Comparison of ENCODE assay signal across 9 cellular contexts in the genomic region with DNA sequence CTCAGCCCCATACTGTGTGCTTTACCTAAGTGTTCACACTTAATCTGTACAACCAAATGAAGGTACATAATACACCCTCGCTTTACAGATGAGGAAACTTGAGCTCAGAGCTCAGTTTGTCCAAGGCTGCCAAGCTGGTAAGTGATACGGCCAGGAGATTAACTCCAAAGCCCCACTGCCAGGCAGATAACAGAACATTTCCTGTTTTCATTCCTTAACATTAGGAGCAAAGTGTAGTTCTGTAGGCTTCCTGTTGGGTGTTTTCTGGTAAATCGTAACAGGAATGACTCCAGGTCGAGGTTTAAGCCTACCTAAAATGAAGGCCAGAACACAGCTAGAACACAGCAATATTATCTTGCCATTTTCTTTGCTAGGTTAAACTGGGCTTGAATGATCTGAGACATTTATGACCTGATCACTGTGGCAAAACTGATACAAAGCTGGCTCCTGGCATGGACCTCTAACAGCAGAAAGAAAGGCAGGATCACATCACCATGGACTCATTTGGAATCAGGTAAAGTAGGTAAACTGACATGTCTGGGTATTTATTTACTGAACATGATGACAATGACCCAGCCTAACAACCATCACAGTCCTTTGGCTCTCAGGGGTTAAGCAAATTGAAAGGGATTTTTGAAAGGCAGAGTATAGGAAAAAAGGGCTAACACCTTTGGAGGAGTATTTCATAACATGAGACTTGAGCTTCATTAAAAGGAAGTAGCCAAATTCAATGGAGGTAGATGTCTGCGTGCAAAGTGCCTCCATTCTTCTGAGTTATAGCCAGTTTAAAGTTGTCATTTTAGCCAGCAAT. TPM values are rescaled to one million over a fixed set of nuclear protein-coding genes. Genes with fewer than 3 reads are reported as not detected.
A peak's percentile ranks its signal among the peaks of the same experiment; 100 is the strongest.
DNase-seq lines count a peak whose midpoint lies in the region; ATAC-seq, FAIRE-seq and TF ChIP-seq lines count a peak whose summit lies in the region.
"Had no signal": no experiment of that assay in that cellular context is flagged by ENCODE, and none has a peak within 500 bp of the region (broad histone marks: within the 10 kb centered on the region; RNA-seq: fewer than 3 reads in every experiment).

No MANE protein-coding gene starts in this region.

- no peaks in the 10 kb centered on the region for H3K27me3 ChIP-seq in DND-41 (ENCODE audit: insufficient read depth, low read length, poor library complexity)
- H3K27me3 ChIP-seq in endothelial cell of umbilical vein (ENCODE audit: control insufficient read depth in 2 of 2, insufficient read depth in 2 of 2, low read length in 2 of 2), result no peaks in the 10 kb centered on the region
- H3K27me3 ChIP-seq in trophoblast cell (ENCODE audit: insufficient read depth, low read length), result no peaks in the 10 kb centered on the region
- no peaks in the 10 kb centered on the region for H3K27me3 ChIP-seq in ovary

- no peak for ATAC-seq in DND-41 (ENCODE audit: insufficient read depth, low read depth)

- H2AFZ ChIP-seq in DND-41 (ENCODE audit: low read depth, low read length), result no peak overlapping the region
- H2AFZ ChIP-seq in endothelial cell of umbilical vein (ENCODE audit: low read depth, low read length), result no peak overlapping the region
- no peak overlapping the region for H2AFZ ChIP-seq in trophoblast cell (ENCODE audit: insufficient read depth, low read length, poor library complexity)

- TF ChIP-seq CTCF in DND-41 (IDR thresholded peaks at IDR 0.05; ENCODE audit: borderline replicate concordance, extremely low read depth, low read length, poor library complexity, severe bottlenecking), result no peak
- TF ChIP-seq CTCF in endothelial cell of umbilical vein (IDR thresholded peaks at IDR 0.05; ENCODE audit: extremely low read depth in 1 of 2, insufficient read depth in 1 of 2, low read depth in 1 of 2, low read length in 2 of 2), result no peak
- no peak for TF ChIP-seq CTCF in ovary (IDR thresholded peaks at IDR 0.05)

- H2BK5ac ChIP-seq in trophoblast cell (ENCODE audit: low read depth, low read length, poor library complexity), result no peak overlapping the region

- TF ChIP-seq POLR2A in endothelial cell of umbilical vein (IDR thresholded peaks at IDR 0.05; ENCODE audit: low read depth, low read length) (no peak), ovary (IDR thresholded peaks at IDR 0.05) (no peak)

- H3K4me3 ChIP-seq in DND-41 (ENCODE audit: low read depth in 1 of 2, low read length in 2 of 2) (no peak overlapping the region), endothelial cell of umbilical vein (replicated peaks in 1 of 3; ENCODE audit: insufficient read depth in 1 of 3, low read depth in 1 of 3, low read length in 3 of 3) (no peak overlapping the region), trophoblast cell (ENCODE audit: low read depth, low read length) (no peak overlapping the region), ovary (no peak overlapping the region)

- peak overlapping the region; percentile 23; the same call in 1 of the 2 replicates for H3K27ac ChIP-seq in DND-41 (ENCODE audit: low read length)
- peak overlapping the region; percentile 68 for H3K27ac ChIP-seq in endothelial cell of umbilical vein (ENCODE audit: insufficient read depth, low read depth, low read length)
- H3K27ac ChIP-seq in trophoblast cell (ENCODE audit: low read depth, low read length), result peak overlapping the region; percentile 55
- H3K27ac ChIP-seq in ovary, result no peak overlapping the region

- no peak overlapping the region for H2BK12ac ChIP-seq in trophoblast cell (ENCODE audit: low read length)

- no peak for DNase-seq in DND-41
- peak; percentile 60 for DNase-seq in MV-4-11 (lab: John Stamatoyannopoulos, UW)
- DNase-seq in endothelial cell of umbilical vein (ENCODE audit: low read depth, low spot score), result peak; percentile 66
- DNase-seq in trophoblast cell, result peak in 1 of 2 donors; percentile 52
- no peak for DNase-seq in central memory CD4-positive, alpha-beta T cell
- DNase-seq in ovary, result no peak
- no peak for DNase-seq in activated T-cell treated with anti-CD3 and anti-CD28 coated beads, Interleukin-2, amount 50 U/mL, for 48 hours
- no peak for DNase-seq in NCI-H1092 (lab: John Stamatoyannopoulos, UW)
- DNase-seq: stimulated activated CD4-positive, alpha-beta T cell treated with anti-CD3 and anti-CD28 coated beads, Interleukin-4, amount 100 ng/mL, for 24 hours had no signal

- H4K91ac ChIP-seq in trophoblast cell (ENCODE audit: low read depth, low read length), result no peak overlapping the region

- H3K4me1 ChIP-seq in DND-41 (ENCODE audit: insufficient read depth, low read length) (peaks cover 34% of the 10 kb centered on the region), endothelial cell of umbilical vein (ENCODE audit: control insufficient read depth, extremely low read depth, insufficient read depth, low read length) (peaks cover 38% of the 10 kb centered on the region), trophoblast cell (ENCODE audit: control insufficient read depth in 1 of 2, insufficient read depth in 2 of 2, low read length in 2 of 2) (peaks cover 18 to 25% of the 10 kb centered on the region in 2 experiments), ovary (ENCODE audit: insufficient read depth) (peaks cover 7% of the 10 kb centered on the region)

- intact Hi-C loops in endothelial cell of umbilical vein (cut with micrococcal nuclease) (loop anchor here (5.0 kb wide), 2 partner anchors 82 to 102 kb away; a partner anchor contains a TSS), ovary (cut with DNase I) (loop anchor here in 1 of 4 donors (10.0 kb wide), 1 partner anchor 85 kb away; a partner anchor contains a TSS)

- TF ChIP-seq EP300 in ovary (IDR thresholded peaks at IDR 0.05), result no peak

- dilution Hi-C loops in endothelial cell of umbilical vein (cut with MboI; ENCODE audit: extremely low pct_ligation_motif_present, low sequenced_read_pairs), result no loop called here

- H3K79me1 ChIP-seq in trophoblast cell (ENCODE audit: low read length), result peaks cover 32% of the 10 kb centered on the region

- no peak overlapping the region for H3K23ac ChIP-seq in trophoblast cell (ENCODE audit: low read length)

- H3K4me2 ChIP-seq in DND-41 (ENCODE audit: insufficient read depth, low read length), result no peak overlapping the region
- H3K4me2 ChIP-seq in endothelial cell of umbilical vein (ENCODE audit: insufficient read depth, low read length), result peak overlapping the region; percentile 65
- no peak overlapping the region for H3K4me2 ChIP-seq in trophoblast cell (ENCODE audit: low read length)

- CTCF ChIA-PET in endothelial cell of umbilical vein (lab: Charles Lee), result interaction anchor here (0.6 to 1.9 kb wide), 8 partner anchors 10 to 102 kb away, joined by 3 to 7 read pairs (median 5); no protein-coding TSS in a partner anchor

- H3K18ac ChIP-seq in trophoblast cell (ENCODE audit: low read length), result no peak overlapping the region

- H3K14ac ChIP-seq in trophoblast cell (ENCODE audit: low read length), result no peak overlapping the region

- no TSS peak for BruUV-seq in endothelial cell of umbilical vein (replicated peaks; lab: Mats Ljungman, UMichigan)

- no peaks in the 10 kb centered on the region for H3K9me1 ChIP-seq in endothelial cell of umbilical vein (replicated peaks; ENCODE audit: control insufficient read depth, extremely low read depth, insufficient read depth, low read length)

- H3K9ac ChIP-seq in DND-41 (ENCODE audit: low read depth, low read length) (no peak overlapping the region), endothelial cell of umbilical vein (replicated peaks; ENCODE audit: extremely low read depth, insufficient read depth, low read length) (peak overlapping the region; percentile 45), trophoblast cell (ENCODE audit: low read length) (no peak overlapping the region)

- POLR2A ChIA-PET in endothelial cell of umbilical vein (lab: Charles Lee), result interaction anchor here (0.6 to 1.0 kb wide), 2 partner anchors 10 to 108 kb away, joined by 4 to 8 read pairs; no protein-coding TSS in a partner anchor

- no peak overlapping the region for H4K12ac ChIP-seq in trophoblast cell (ENCODE audit: low read depth, low read length)

- WGBS in trophoblast cell (ENCODE audit: extremely low coverage, insufficient coverage, insufficient read length), result no CpG with 5 or more reads among the region's 5 CpGs
- WGBS in ovary, 3 donors, result 36 to 47% (median 37%) methylated on average over 5 of the region's 5 CpGs

- H3K4ac ChIP-seq in trophoblast cell (ENCODE audit: low read depth, low read length), result peak overlapping the region; percentile 39

- H3K79me2 ChIP-seq in DND-41 (ENCODE audit: insufficient read depth, low read length) (peaks cover 73% of the 10 kb centered on the region), endothelial cell of umbilical vein (ENCODE audit: control insufficient read depth, insufficient read depth, low read length) (peaks cover 69% of the 10 kb centered on the region), trophoblast cell (ENCODE audit: control insufficient read depth, insufficient read depth, low read length, poor library complexity) (peaks cover 18% of the 10 kb centered on the region)

- FAIRE-seq in endothelial cell of umbilical vein (lab: Jason Lieb, UNC), result peak; percentile 98

- peak overlapping the region; percentile 53 for H4K8ac ChIP-seq in trophoblast cell (ENCODE audit: low read depth, low read length)

- peaks cover 32% of the 10 kb centered on the region; the same call in 1 of the 2 replicates for H4K20me1 ChIP-seq in DND-41 (ENCODE audit: insufficient read depth, low read length)
- no peaks in the 10 kb centered on the region for H4K20me1 ChIP-seq in endothelial cell of umbilical vein (replicated peaks; ENCODE audit: control insufficient read depth, extremely low read depth, insufficient read depth, low read length)

- H2AK5ac ChIP-seq in trophoblast cell (ENCODE audit: low read length), result no peak overlapping the region

- H3K9me3 ChIP-seq in DND-41 (ENCODE audit: insufficient read depth, low read length, severe bottlenecking) (no peaks in the 10 kb centered on the region), endothelial cell of umbilical vein (replicated peaks; ENCODE audit: control insufficient read depth, insufficient read depth, low read length) (no peaks in the 10 kb centered on the region), trophoblast cell (ENCODE audit: insufficient read depth, low read depth, low read length) (no peaks in the 10 kb centered on the region), ovary (no peaks in the 10 kb centered on the region)

- H2BK120ac ChIP-seq in trophoblast cell (ENCODE audit: insufficient read depth, low read length, poor library complexity), result peak overlapping the region; percentile 18

- H3K36me3 ChIP-seq in DND-41 (ENCODE audit: insufficient read depth, low read length) (peaks cover 28% of the 10 kb centered on the region), endothelial cell of umbilical vein (ENCODE audit: control insufficient read depth in 2 of 2, extremely low read depth in 1 of 2, insufficient read depth in 2 of 2, low read length in 2 of 2) (peaks cover 7 to 8% of the 10 kb centered on the region in 2 experiments), trophoblast cell (ENCODE audit: control insufficient read depth in 1 of 2, insufficient read depth in 2 of 2, low read length in 2 of 2) (peaks cover 3 to 7% of the 10 kb centered on the region in 2 experiments), ovary (no peaks in the 10 kb centered on the region)

RNA-seq across cellular contexts. Expression of a gene that starts 3.9 kb away (rescaled TPM):
- total RNA-seq in endothelial cell of umbilical vein (84.4 and 90.9 TPM in 2 replicates), ovary (10 to 100 TPM; 35.8 to 58.6 (median 48.1) TPM)
- polyA plus RNA-seq in endothelial cell of umbilical vein (12.4 TPM in 2 replicates), ovary (10 to 100 TPM; 12.4 to 24.0 TPM)
- polyA plus RNA-seq in endothelial cell of umbilical vein (2011; cell fraction: cytosol; rRNA removed), result 11.0 and 16.5 TPM in 2 replicates
- polyA plus RNA-seq in endothelial cell of umbilical vein (2011; cell fraction: nucleus; rRNA removed), result 18.5 and 20.5 TPM in 2 replicates
- 31.6 and 47.9 TPM in 2 replicates for polyA plus RNA-seq in endothelial cell of umbilical vein (2012)
- polyA minus RNA-seq in endothelial cell of umbilical vein, result 41.3 and 47.8 TPM in 2 replicates
- polyA minus RNA-seq in endothelial cell of umbilical vein (2011; cell fraction: cytosol; rRNA and poly(A)+ RNA removed), result 15.8 TPM
- polyA minus RNA-seq in endothelial cell of umbilical vein (2011; cell fraction: nucleus; rRNA and poly(A)+ RNA removed), result 23.2 and 24.3 TPM in 2 replicates
- 105 and 108 TPM in 2 replicates for polyA plus RNA-seq in trophoblast cell (2013)

Comparison
In these comparisons a context has a peak if more than half of its experiments do, and no peak if none do; other contexts are left out.
1. DNase-seq: peak in MV-4-11 (single experiment) and endothelial cell of umbilical vein (single experiment); none in DND-41 (single experiment), central memory CD4-positive, alpha-beta T cell (single experiment), ovary (0 of 5), activated T-cell treated with anti-CD3 and anti-CD28 coated beads, Interleukin-2, amount 50 U/mL, for 48 hours (0 of 2) and NCI-H1092 (single experiment).
2. H3K27ac ChIP-seq: peak in DND-41 (single experiment), endothelial cell of umbilical vein (single experiment) and trophoblast cell (single experiment); none in ovary (0 of 2).